1 cellular context compared by ENCODE assay signal in genomic region chr7:151472644-151473380, GRCh38.
TF ChIP-seq lines count a peak whose summit lies in the region.

No MANE protein-coding gene starts in this region.

TF ChIP-seq in H1, 55 proteins besides CTCF, POLR2A, EP300 and RAD21 (continued from another document):
- no peak for TF ChIP-seq HDAC2 (IDR thresholded peaks at IDR 0.05; ENCODE audit: borderline replicate concordance in 1 of 2, low read depth in 2 of 2, low read length in 2 of 2)
- TF ChIP-seq RBBP5 (IDR thresholded peaks at IDR 0.05; ENCODE audit: borderline replicate concordance, low read depth, low read length) = no peak
- no peak for TF ChIP-seq E2F6 (IDR thresholded peaks at IDR 0.05)
- no peak for TF ChIP-seq TEAD4 (IDR thresholded peaks at IDR 0.05; ENCODE audit: low read depth, low read length)
- TF ChIP-seq POLR2AphosphoS5 (IDR thresholded peaks at IDR 0.05; ENCODE audit: low read depth, low read length) = no peak
- TF ChIP-seq CHD1 (IDR thresholded peaks at IDR 0.05; ENCODE audit: low read depth, low read length) = no peak
- TF ChIP-seq ASH2L (IDR thresholded peaks at IDR 0.05; ENCODE audit: low read length) = no peak
- no peak for TF ChIP-seq CTBP2 (IDR thresholded peaks at IDR 0.05; ENCODE audit: borderline replicate concordance, insufficient read depth, insufficient read length, low read length)
- no peak for TF ChIP-seq SAP30 (IDR thresholded peaks at IDR 0.05; ENCODE audit: insufficient read depth, insufficient replicate concordance, low read length)
- TF ChIP-seq SP1 (IDR thresholded peaks at IDR 0.05; ENCODE audit: low read depth, low read length) = no peak
- TF ChIP-seq NRF1 (IDR thresholded peaks at IDR 0.05; ENCODE audit: low read depth, low read length) = no peak
- TF ChIP-seq BRCA1 (IDR thresholded peaks at IDR 0.05; ENCODE audit: low read depth, low read length) = no peak
- no peak for TF ChIP-seq ZNF274 (IDR thresholded peaks at IDR 0.05; ENCODE audit: borderline replicate concordance, extremely low read depth, low read length)
- TF ChIP-seq CBX8 (IDR thresholded peaks at IDR 0.05; ENCODE audit: borderline replicate concordance, low read depth, low read length) = no peak
- no peak for TF ChIP-seq RXRA (IDR thresholded peaks at IDR 0.05; ENCODE audit: insufficient read depth, low read depth, low read length)
- no peak for TF ChIP-seq BACH1 (IDR thresholded peaks at IDR 0.05; ENCODE audit: low read length)
